ENCODE assay signal across 17 cellular contexts in genomic region chr20:10219993-10220750, GRCh38. TPM values are rescaled to one million over a fixed set of nuclear protein-coding genes. Genes with fewer than 3 reads are reported as not detected.
DNase-seq lines count a peak whose midpoint lies in the region; ATAC-seq and TF ChIP-seq lines count a peak whose summit lies in the region.
"Had no signal": no experiment of that assay in that cellular context is flagged by ENCODE, and none has a peak within 500 bp of the region (broad histone marks: within the 10 kb centered on the region; RNA-seq: fewer than 3 reads in every experiment).

No MANE protein-coding gene starts in this region.

- H3K27ac ChIP-seq in A673 (ENCODE audit: low read depth, low read length, poor library complexity, severe bottlenecking) (no peak overlapping the region), GM23338 (ENCODE audit: low read depth) (no peak overlapping the region)
- H3K27ac ChIP-seq: KMS-11, Peyer's patch had no signal

- intact Hi-C loops in A673 (cut with micrococcal nuclease; ENCODE audit: unreplicated experiment), result loop anchor here (2.0 to 5.0 kb wide), 2 partner anchors 133 to 243 kb away; no protein-coding TSS in a partner anchor

- TF ChIP-seq CTCF in A673 (conservative IDR thresholded peaks at IDR 0.05; ENCODE audit: low read depth, low read length), result no peak
- no peak for TF ChIP-seq CTCF in GM23338 (conservative IDR thresholded peaks at IDR 0.05; ENCODE audit: low read depth in 2 of 2)
- no peak for TF ChIP-seq CTCF in neural crest cell (conservative IDR thresholded peaks at IDR 0.05)
- no peak for TF ChIP-seq CTCF in WTC11 (IDR thresholded peaks at IDR 0.05)

- peaks cover 20% of the 10 kb centered on the region for H3K4me1 ChIP-seq in A673 (ENCODE audit: insufficient read depth, low read length, poor library complexity, severe bottlenecking)
- H3K4me1 ChIP-seq in GM23338 (ENCODE audit: insufficient read depth), result peaks cover 15% of the 10 kb centered on the region

- H3K4me1 Mint-ChIP-seq in GM23338, result peaks cover 17% of the 10 kb centered on the region
- H3K4me1 Mint-ChIP-seq in central memory CD8-positive, alpha-beta T cell, result peaks cover 14% of the 10 kb centered on the region
- H3K4me1 Mint-ChIP-seq in neural crest cell, result peaks cover 35% of the 10 kb centered on the region
- peaks cover 20% of the 10 kb centered on the region for H3K4me1 Mint-ChIP-seq in WTC11

- ATAC-seq in GM23338 (no peak), WTC11 (no peak)
- no peak for ATAC-seq in central memory CD8-positive, alpha-beta T cell (replicated peaks; ENCODE audit: extremely low read depth, poor library complexity, severe bottlenecking)

- peaks cover 10% of the 10 kb centered on the region for H3K27me3 ChIP-seq in A673 (replicated peaks; ENCODE audit: insufficient read depth, low read depth, low read length, poor library complexity)
- peaks cover 17% of the 10 kb centered on the region for H3K27me3 ChIP-seq in GM23338 (ENCODE audit: insufficient read depth)
- H3K27me3 ChIP-seq: testis had no signal

- peak overlapping the region; percentile 84; the same call in 1 of the 3 replicates for H3K4me3 Mint-ChIP-seq in GM23338
- H3K4me3 Mint-ChIP-seq in central memory CD8-positive, alpha-beta T cell, result peak overlapping the region; percentile 43
- H3K4me3 Mint-ChIP-seq in neural crest cell, result peak overlapping the region; percentile 90
- no peak overlapping the region for H3K4me3 Mint-ChIP-seq in WTC11
- H3K4me3 Mint-ChIP-seq: activated CD8-positive, alpha-beta T cell treated with anti-CD3 and anti-CD28 coated beads, Interleukin-2, amount 10 ng/mL, durations not matched to agents 7 days and 5 days; CD4-positive, alpha-beta T cell; dendritic cell treated with granulocyte-macrophage colony-stimulating factor and Interleukin-4, amounts not matched to agents 40 ng/mL and 50 ng/mL, for 4 days had no signal

- no peak overlapping the region for H3K27ac Mint-ChIP-seq in GM23338
- no peak overlapping the region for H3K27ac Mint-ChIP-seq in central memory CD8-positive, alpha-beta T cell (ENCODE audit: low read depth)
- no peak overlapping the region for H3K27ac Mint-ChIP-seq in neural crest cell (ENCODE audit: unreplicated experiment)
- no peak overlapping the region for H3K27ac Mint-ChIP-seq in WTC11
- H3K27ac Mint-ChIP-seq: activated CD8-positive, alpha-beta T cell treated with anti-CD3 and anti-CD28 coated beads, Interleukin-2, amount 10 ng/mL, durations not matched to agents 7 days and 5 days; activated naive CD4-positive, alpha-beta T cell treated with anti-CD3 and anti-CD28 coated beads, Interleukin-2, amount 50 U/mL, for 72 hours; CD4-positive, alpha-beta T cell; dendritic cell treated with granulocyte-macrophage colony-stimulating factor and Interleukin-4, amounts not matched to agents 40 ng/mL and 50 ng/mL, for 4 days had no signal

- H3K36me3 ChIP-seq in A673 (ENCODE audit: insufficient read depth, low read length, poor library complexity, severe bottlenecking) (no peaks in the 10 kb centered on the region), GM23338 (ENCODE audit: insufficient read depth) (no peaks in the 10 kb centered on the region)
- H3K36me3 ChIP-seq: Peyer's patch had no signal

- no peak overlapping the region for H2AFZ ChIP-seq in GM23338

- no peaks in the 10 kb centered on the region for H3K9me2 ChIP-seq in GM23338 (ENCODE audit: insufficient read depth)

- H3K36me3 Mint-ChIP-seq in GM23338 (ENCODE audit: low read depth), result no peaks in the 10 kb centered on the region
- H3K36me3 Mint-ChIP-seq in central memory CD8-positive, alpha-beta T cell (ENCODE audit: insufficient read depth), result no peaks in the 10 kb centered on the region
- no peaks in the 10 kb centered on the region for H3K36me3 Mint-ChIP-seq in neural crest cell (ENCODE audit: low read depth)
- no peaks in the 10 kb centered on the region for H3K36me3 Mint-ChIP-seq in WTC11

- CTCF ChIA-PET in A673 (lab: Charles Lee) (no interaction called here), WTC11 (lab: Charles Lee) (interaction anchor here (1.7 kb wide), 1 partner anchor 143 kb away, joined by 9 read pairs; no protein-coding TSS in a partner anchor)

- H3F3A ChIP-seq in GM23338 (replicated peaks; ENCODE audit: low read depth), result peaks cover 3% of the 10 kb centered on the region; the same call in 1 of the 2 replicates

- BruUV-seq in A673 (replicated peaks; lab: Mats Ljungman, UMichigan), result no TSS peak

- H4K20me1 ChIP-seq in GM23338 (replicated peaks; ENCODE audit: insufficient read depth), result no peaks in the 10 kb centered on the region

- POLR2A ChIA-PET in A673 (lab: Charles Lee; ENCODE audit: low non-redundant PET), result no interaction called here
- POLR2A ChIA-PET in WTC11 (lab: Charles Lee), result no interaction called here

- H3K9me3 ChIP-seq in A673 (ENCODE audit: low read depth, low read length, poor library complexity, severe bottlenecking), result no peaks in the 10 kb centered on the region
- H3K9me3 ChIP-seq: Peyer's patch, testis had no signal

- no peaks in the 10 kb centered on the region for H3K79me2 ChIP-seq in GM23338 (replicated peaks; ENCODE audit: insufficient read depth)

- H3K4me2 ChIP-seq in GM23338, result peak overlapping the region; percentile 99; the same call in 1 of the 2 replicates

- H3K4me3 ChIP-seq in A673 (ENCODE audit: low read depth, low read length, poor library complexity, severe bottlenecking), result peak overlapping the region; percentile 70
- H3K4me3 ChIP-seq in GM23338, result peak overlapping the region; percentile 93; the same call in 1 of the 2 replicates

- peaks cover 22% of the 10 kb centered on the region for H3K27me3 Mint-ChIP-seq in GM23338 (ENCODE audit: insufficient read depth, low read depth, poor library complexity)
- peaks cover 86% of the 10 kb centered on the region for H3K27me3 Mint-ChIP-seq in central memory CD8-positive, alpha-beta T cell
- peaks cover 33% of the 10 kb centered on the region for H3K27me3 Mint-ChIP-seq in neural crest cell (ENCODE audit: low read depth)
- peaks cover 39% of the 10 kb centered on the region for H3K27me3 Mint-ChIP-seq in WTC11 (ENCODE audit: low read depth)

- H3K9me3 Mint-ChIP-seq in GM23338 (no peaks in the 10 kb centered on the region), neural crest cell (no peaks in the 10 kb centered on the region), WTC11 (no peaks in the 10 kb centered on the region)
- peaks cover 21% of the 10 kb centered on the region for H3K9me3 Mint-ChIP-seq in central memory CD8-positive, alpha-beta T cell
- H3K9me3 Mint-ChIP-seq: dendritic cell treated with granulocyte-macrophage colony-stimulating factor and Interleukin-4, amounts not matched to agents 40 ng/mL and 50 ng/mL, for 4 days had no signal

- no peak for DNase-seq in A673 (ENCODE audit: low spot score)
- no peak for DNase-seq in GM23338 (ENCODE audit: low spot score)
- DNase-seq in central memory CD8-positive, alpha-beta T cell (ENCODE audit: low spot score in 2 of 2), result no peak
- no peak for DNase-seq in neural crest cell (ENCODE audit: low read depth, low spot score)
- no peak for DNase-seq in activated CD4-positive, alpha-beta T cell treated with anti-CD3 and anti-CD28 coated beads for 48 hours
- no peak for DNase-seq in WTC11 (ENCODE audit: low spot score)
- no peak for DNase-seq in activated effector memory CD4-positive, alpha-beta T cell treated with Interleukin-2 at 50 U/mL for 16 hours
- DNase-seq: NK-92 treated with Interleukin-12 subunit alpha and Interleukin-12 subunit beta, amount 100 ng/mL, for 24 hours had no signal

TF ChIP-seq in WTC11, 78 proteins besides CTCF, POLR2A, EP300 and RAD21 (continues in another document):
- TF ChIP-seq ZNF138 (CRISPR knock-in tag; conservative IDR thresholded peaks at IDR 0.05) (no peak), GTF2I (CRISPR knock-in tag; conservative IDR thresholded peaks at IDR 0.05) (no peak), SMAD3 (CRISPR knock-in tag; IDR thresholded peaks at IDR 0.05; ENCODE audit: borderline replicate concordance) (no peak), E2F1 (CRISPR knock-in tag; IDR thresholded peaks at IDR 0.05) (no peak), ZBTB21 (CRISPR knock-in tag; IDR thresholded peaks at IDR 0.05; ENCODE audit: borderline replicate concordance) (no peak), ERG (CRISPR knock-in tag; IDR thresholded peaks at IDR 0.05) (no peak), RORB (CRISPR knock-in tag; IDR thresholded peaks at IDR 0.05) (no peak), ZNF512 (CRISPR knock-in tag; IDR thresholded peaks at IDR 0.05; ENCODE audit: borderline replicate concordance) (no peak)

RNA-seq across cellular contexts. Expression of gene SNAP25, which starts 1.5 kb away (rescaled TPM):
- total RNA-seq in A673 (2021) (5.0 and 5.8 TPM in 2 replicates), neural crest cell (9.2 and 9.8 TPM in 2 replicates), WTC11 (2021) (0.41 to 0.72 TPM (median 0.57 TPM) in 3 replicates)
- 0.78 and 1.3 TPM in 2 replicates for total RNA-seq in GM23338 (2014; rRNA removed; shearing (Covaris generic))
- 0.73 and 0.82 TPM in 2 replicates for polyA plus RNA-seq in GM23338 (2016; fragmentation: Nextera tagmentation; extraction: Ambion mirVana)
- total RNA-seq: activated CD8-positive, alpha-beta T cell treated with anti-CD3 and anti-CD28 coated beads, Interleukin-2, amount 10 ng/mL, durations not matched to agents 7 days and 5 days; bronchial epithelial cell; CD4-positive, alpha-beta T cell; HT-29 had no signal
